ENCODE assay signal across 35 cellular contexts in genomic region chr10:133002685-133003084, GRCh38.
"Had no signal": no experiment of that assay in that cellular context is flagged by ENCODE, and none has a peak within 500 bp of the region (broad histone marks: within the 10 kb centered on the region; RNA-seq: fewer than 3 reads in every experiment).

No MANE protein-coding gene starts in this region.

- H3K27me3 ChIP-seq: adrenal gland, ascending aorta, cardiac muscle cell had no signal

- H3K4me3 ChIP-seq: adrenal gland, ascending aorta, cardiac muscle cell had no signal

- H3K4me3 Mint-ChIP-seq: activated B cell treated with CpG ODN at 0.5 μM for 24 hours; activated CD4-positive, alpha-beta memory T cell treated with anti-CD3 and anti-CD28 coated beads for 36 hours; activated CD4-positive, alpha-beta T cell treated with anti-CD3 and anti-CD28 coated beads, Interleukin-2, amount 10 ng/mL, durations not matched to agents 24 days and 14 days; activated CD8-positive, alpha-beta T cell treated with anti-CD3 and anti-CD28 coated beads for 36 hours; activated naive CD4-positive, alpha-beta T cell treated with anti-CD3 and anti-CD28 coated beads for 36 hours; activated naive CD8-positive, alpha-beta T cell treated with anti-CD3 and anti-CD28 coated beads for 36 hours; activated T-cell treated with anti-CD3 and anti-CD28 coated beads, Interleukin-2, amount 50 U/mL, for 4 hours; activated T-cell treated with anti-CD3 and anti-CD28 coated beads, Interleukin-2, amount 50 U/mL, for 72 hours; activated T-helper 1 cell treated with anti-CD3 and anti-CD28 coated beads, Interleukin-12 subunit alpha, Interleukin-12 subunit beta, Interleukin-2, Interleukin-4 antibody, amounts not matched to agents 30 ng/mL and 10 ng/mL and 1 ng/mL, durations not matched to agents 14 hours and 24 hours and 36 hours; activated T-helper 17 cell treated with anti-CD3 and anti-CD28 coated beads, Interleukin-2, amount 50 U/mL, for 72 hours; brain; central memory CD8-positive, alpha-beta T cell; T-helper 1 cell treated with Interleukin-12 subunit alpha and Interleukin-12 subunit beta and Interleukin-4 antibody, amounts not matched to agents 30 μg/mL and 1 μg/mL, for 36 hours; T-helper 2 cell treated with Interferon-gamma antibody and Interleukin-4, amounts not matched to agents 5 μg/mL and 100 μg/mL, for 36 hours had no signal

- H3K27me3 Mint-ChIP-seq: activated CD4-positive, alpha-beta memory T cell treated with anti-CD3 and anti-CD28 coated beads for 36 hours; activated CD4-positive, alpha-beta T cell treated with anti-CD3 and anti-CD28 coated beads, Interleukin-2, amount 10 ng/mL, durations not matched to agents 24 days and 14 days had no signal

- H3K4me1 ChIP-seq: adrenal gland, ascending aorta had no signal

- ATAC-seq: activated CD8-positive, alpha-beta T cell treated with anti-CD3 and anti-CD28 coated beads for 36 hours; activated naive CD4-positive, alpha-beta T cell treated with anti-CD3 and anti-CD28 coated beads, Interleukin-2, amount 50 U/mL, for 72 hours; activated T-cell treated with anti-CD3 and anti-CD28 coated beads, Interleukin-2, amount 50 U/mL, for 4 hours; activated T-cell treated with anti-CD3 and anti-CD28 coated beads, Interleukin-2, amount 50 U/mL, for 72 hours; activated T-helper 17 cell treated with anti-CD3 and anti-CD28 coated beads, Interleukin-2, amount 50 U/mL, for 72 hours had no signal

- H3K36me3 ChIP-seq: adrenal gland, ascending aorta, cardiac muscle cell had no signal

- H3K9me3 Mint-ChIP-seq: activated B cell treated with CpG ODN at 0.5 μM for 24 hours; activated CD4-positive, alpha-beta memory T cell treated with anti-CD3 and anti-CD28 coated beads for 36 hours; activated CD4-positive, alpha-beta T cell treated with anti-CD3 and anti-CD28 coated beads, Interleukin-2, amount 10 ng/mL, durations not matched to agents 24 days and 14 days; activated CD8-positive, alpha-beta T cell treated with anti-CD3 and anti-CD28 coated beads for 36 hours; activated naive CD4-positive, alpha-beta T cell treated with anti-CD3 and anti-CD28 coated beads for 36 hours; activated naive CD4-positive, alpha-beta T cell treated with anti-CD3 and anti-CD28 coated beads, Interleukin-2, amount 50 U/mL, for 72 hours; activated naive CD8-positive, alpha-beta T cell treated with anti-CD3 and anti-CD28 coated beads for 36 hours; activated T-cell treated with anti-CD3 and anti-CD28 coated beads, Interleukin-2, amount 50 U/mL, for 4 hours; activated T-cell treated with anti-CD3 and anti-CD28 coated beads, Interleukin-2, amount 50 U/mL, for 72 hours; activated T-helper 1 cell treated with anti-CD3 and anti-CD28 coated beads, Interleukin-12 subunit alpha, Interleukin-12 subunit beta, Interleukin-2, Interleukin-4 antibody, amounts not matched to agents 30 ng/mL and 10 ng/mL and 1 ng/mL, durations not matched to agents 14 hours and 24 hours and 36 hours; activated T-helper 17 cell treated with anti-CD3 and anti-CD28 coated beads, Interleukin-2, amount 50 U/mL, for 72 hours; central memory CD8-positive, alpha-beta T cell; T-helper 1 cell treated with Interleukin-12 subunit alpha and Interleukin-12 subunit beta and Interleukin-4 antibody, amounts not matched to agents 30 μg/mL and 1 μg/mL, for 36 hours; T-helper 2 cell treated with Interferon-gamma antibody and Interleukin-4, amounts not matched to agents 5 μg/mL and 100 μg/mL, for 36 hours had no signal

- H3K9me3 ChIP-seq: adrenal gland, ascending aorta had no signal

- H3K27ac Mint-ChIP-seq: activated B cell treated with CpG ODN at 0.5 μM for 24 hours; activated CD4-positive, alpha-beta memory T cell treated with anti-CD3 and anti-CD28 coated beads for 36 hours; activated CD4-positive, alpha-beta T cell treated with anti-CD3 and anti-CD28 coated beads, Interleukin-2, amount 10 ng/mL, durations not matched to agents 24 days and 14 days; activated CD8-positive, alpha-beta T cell treated with anti-CD3 and anti-CD28 coated beads for 36 hours; activated naive CD4-positive, alpha-beta T cell treated with anti-CD3 and anti-CD28 coated beads for 36 hours; activated naive CD4-positive, alpha-beta T cell treated with anti-CD3 and anti-CD28 coated beads, Interleukin-2, amount 50 U/mL, for 72 hours; activated naive CD8-positive, alpha-beta T cell treated with anti-CD3 and anti-CD28 coated beads for 36 hours; activated T-cell treated with anti-CD3 and anti-CD28 coated beads, Interleukin-2, amount 50 U/mL, for 72 hours; activated T-helper 1 cell treated with anti-CD3 and anti-CD28 coated beads, Interleukin-12 subunit alpha, Interleukin-12 subunit beta, Interleukin-2, Interleukin-4 antibody, amounts not matched to agents 30 ng/mL and 10 ng/mL and 1 ng/mL, durations not matched to agents 14 hours and 24 hours and 36 hours; activated T-helper 17 cell treated with anti-CD3 and anti-CD28 coated beads, Interleukin-2, amount 50 U/mL, for 72 hours; T-helper 1 cell treated with Interleukin-12 subunit alpha and Interleukin-12 subunit beta and Interleukin-4 antibody, amounts not matched to agents 30 μg/mL and 1 μg/mL, for 36 hours; T-helper 2 cell treated with Interferon-gamma antibody and Interleukin-4, amounts not matched to agents 5 μg/mL and 100 μg/mL, for 36 hours had no signal

- H3K27ac ChIP-seq: adrenal gland, ascending aorta, cardiac muscle cell, VCaP had no signal

- H3K36me3 Mint-ChIP-seq: activated CD4-positive, alpha-beta memory T cell treated with anti-CD3 and anti-CD28 coated beads for 36 hours; activated naive CD4-positive, alpha-beta T cell treated with anti-CD3 and anti-CD28 coated beads, Interleukin-2, amount 50 U/mL, for 72 hours; activated naive CD8-positive, alpha-beta T cell treated with anti-CD3 and anti-CD28 coated beads for 36 hours; brain had no signal

- DNase-seq: activated B cell treated with CpG ODN at 0.5 μM for 24 hours; activated CD4-positive, alpha-beta memory T cell treated with anti-CD3 and anti-CD28 coated beads for 36 hours; activated CD4-positive, alpha-beta T cell treated with anti-CD3 and anti-CD28 coated beads for 4 hours; activated CD4-positive, alpha-beta T cell treated with anti-CD3 and anti-CD28 coated beads, Interleukin-2, amount 10 ng/mL, durations not matched to agents 24 days and 14 days; activated CD4-positive, alpha-beta T cell treated with anti-CD3 and anti-CD28 coated beads, Interleukin-2, amount 50 U/mL, for 1 hour; activated CD4-positive, alpha-beta T cell treated with anti-CD3 and anti-CD28 coated beads, Interleukin-2, amount 50 U/mL, for 4 hours; activated CD4-positive, CD25-positive, alpha-beta regulatory T cell treated with anti-CD3 and anti-CD28 coated beads, Interleukin-2, amount 50 U/mL, for 72 hours; activated CD8-positive, alpha-beta memory T cell treated with anti-CD3 and anti-CD28 coated beads, Interleukin-2, amount 50 U/mL, for 4 hours; activated CD8-positive, alpha-beta T cell treated with anti-CD3 and anti-CD28 coated beads for 36 hours; activated effector memory CD4-positive, alpha-beta T cell treated with anti-CD3 and anti-CD28 coated beads, Interleukin-2, amount 50 U/mL, for 16 hours; activated gamma-delta T cell treated with Interleukin-2 at 50 U/mL for 16 hours; activated naive CD4-positive, alpha-beta T cell; activated naive CD4-positive, alpha-beta T cell treated with anti-CD3 and anti-CD28 coated beads for 36 hours; activated naive CD4-positive, alpha-beta T cell treated with anti-CD3 and anti-CD28 coated beads, Interleukin-2, amount 50 U/mL, for 16 hours; activated naive CD8-positive, alpha-beta T cell treated with anti-CD3 and anti-CD28 coated beads for 36 hours; activated T-cell treated with anti-CD3 and anti-CD28 coated beads for 4 hours; activated T-cell treated with anti-CD3 and anti-CD28 coated beads, Interleukin-2, amount 50 U/mL, for 1 hour; activated T-cell treated with anti-CD3 and anti-CD28 coated beads, Interleukin-2, amount 50 U/mL, for 4 hours; activated T-cell treated with anti-CD3 and anti-CD28 coated beads, Interleukin-2, amount 50 U/mL, for 72 hours; adrenal gland; amniotic stem cell; caudate nucleus; cerebellar nuclear complex; T-helper 2 cell; T-helper 9 cell had no signal

- H3K4me1 Mint-ChIP-seq: activated B cell treated with CpG ODN at 0.5 μM for 24 hours; activated CD4-positive, alpha-beta T cell treated with anti-CD3 and anti-CD28 coated beads, Interleukin-2, amount 10 ng/mL, durations not matched to agents 24 days and 14 days; activated naive CD8-positive, alpha-beta T cell treated with anti-CD3 and anti-CD28 coated beads for 36 hours; activated T-helper 17 cell treated with anti-CD3 and anti-CD28 coated beads, Interleukin-2, amount 50 U/mL, for 72 hours; central memory CD8-positive, alpha-beta T cell had no signal
